8 cellular contexts compared by ENCODE assay signal in the genomic region with DNA sequence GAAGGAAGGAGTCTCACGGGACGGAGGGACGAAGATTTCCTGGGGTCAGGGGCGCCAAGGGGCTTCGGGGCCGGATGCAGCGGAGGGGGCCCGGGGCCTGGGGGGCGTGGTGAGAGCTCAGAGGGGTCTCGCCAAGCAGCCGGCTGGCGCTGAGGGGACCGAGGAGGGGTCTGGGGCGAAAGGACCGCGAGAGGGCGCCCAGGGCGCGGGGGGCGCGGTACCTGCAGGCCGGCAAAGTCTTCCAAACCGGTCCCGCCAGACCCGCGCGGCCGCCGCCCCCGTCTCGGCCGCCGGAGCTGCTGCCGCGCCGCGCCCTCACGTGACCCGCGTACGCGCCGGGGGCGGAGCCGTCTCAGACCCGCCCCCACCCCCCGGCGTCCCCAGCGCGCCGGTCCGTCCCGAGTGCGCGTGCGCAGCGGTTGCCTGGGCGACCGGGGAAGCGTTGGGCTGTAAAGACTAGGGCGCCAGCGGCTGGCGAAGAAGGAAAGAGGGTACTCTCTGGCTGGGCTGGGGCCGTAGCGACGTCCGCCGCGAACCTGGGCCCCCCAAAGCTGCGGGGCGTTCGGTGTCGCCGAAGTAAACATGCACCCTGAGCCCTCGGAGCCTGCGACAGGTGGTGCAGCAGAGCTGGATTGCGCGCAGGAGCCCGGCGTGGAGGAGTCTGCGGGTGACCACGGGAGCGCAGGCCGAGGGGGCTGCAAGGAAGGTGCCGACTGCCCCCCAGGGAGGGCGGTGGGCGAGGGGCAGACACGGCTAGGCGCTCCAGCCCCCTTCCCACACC. TPM values are rescaled to one million over a fixed set of nuclear protein-coding genes. Genes with fewer than 3 reads are reported as not detected.
DNase-seq lines count a peak whose midpoint lies in the region; ATAC-seq and TF ChIP-seq lines count a peak whose summit lies in the region.

A gene (plus strand): TSS at position 450 of the 781 bp plus-strand sequence. CDS start 133 bp downstream, at position 583.
A gene (minus strand): TSS at position 319 of the 781 bp plus-strand sequence. CDS start 13,856 bp downstream, outside the sequence.

- H3K9ac ChIP-seq in mesenchymal stem cell (ENCODE audit: low read length): peak within 1 kb of the TSS; percentile 87

- H3K79me1 ChIP-seq in mesenchymal stem cell (replicated peaks; ENCODE audit: low read length, poor library complexity, severe bottlenecking): peaks cover 11% of the 10 kb centered on the region

- H3K27me3 Mint-ChIP-seq in CD14-positive monocyte (ENCODE audit: low read depth in 3 of 3): peaks cover 9 to 36% (median 22%) of the 10 kb centered on the region in 3 donors
- peaks cover 7% of the 10 kb centered on the region for H3K27me3 Mint-ChIP-seq in activated CD8-positive, alpha-beta T cell treated with anti-CD3 and anti-CD28 coated beads, Interleukin-2, amount 10 ng/mL, durations not matched to agents 7 days and 5 days (ENCODE audit: low read depth)

- H4K91ac ChIP-seq in mesenchymal stem cell (ENCODE audit: low read length): peak within 1 kb of the TSS; percentile 59

- peak; percentile 77 for ATAC-seq in HG03442 (IDR thresholded peaks at IDR 0.05; ENCODE audit: unreplicated experiment)
- ATAC-seq in activated CD8-positive, alpha-beta T cell treated with anti-CD3 and anti-CD28 coated beads, Interleukin-2, amount 10 ng/mL, durations not matched to agents 7 days and 5 days: peak; percentile 77

- H2AFZ ChIP-seq in mesenchymal stem cell (ENCODE audit: low read depth, low read length): peak within 1 kb of the TSS; percentile 100

- H3K4me3 Mint-ChIP-seq in CD14-positive monocyte: peak within 1 kb of the TSS; percentile 90 to 98
- H3K4me3 Mint-ChIP-seq in activated CD8-positive, alpha-beta T cell treated with anti-CD3 and anti-CD28 coated beads, Interleukin-2, amount 10 ng/mL, durations not matched to agents 7 days and 5 days: peak within 1 kb of the TSS; percentile 96

- no peak within 1 kb of the TSS for H2BK12ac ChIP-seq in mesenchymal stem cell (ENCODE audit: low read length in 2 of 2)

- no peaks in the 10 kb centered on the region for H3K9me3 ChIP-seq in effector memory CD4-positive, alpha-beta T cell (ENCODE audit: control insufficient read depth, low read length)
- no peaks in the 10 kb centered on the region for H3K9me3 ChIP-seq in mesenchymal stem cell (ENCODE audit: control insufficient read depth, low read length)

- peak within 1 kb of the TSS; percentile 74 for H3K27ac ChIP-seq in effector memory CD4-positive, alpha-beta T cell (ENCODE audit: insufficient read depth, low read length, poor library complexity, severe bottlenecking)
- H3K27ac ChIP-seq in mesenchymal stem cell (ENCODE audit: low read length, poor library complexity, severe bottlenecking): no peak within 1 kb of the TSS

- H3K4me2 ChIP-seq in mesenchymal stem cell (ENCODE audit: low read length, poor library complexity, severe bottlenecking): peak within 1 kb of the TSS; percentile 100

- WGBS in mesenchymal stem cell: under 1% methylated on average over 79 of the region's 89 CpGs

- H3K4me3 ChIP-seq in effector memory CD4-positive, alpha-beta T cell (ENCODE audit: insufficient read depth, low read depth, low read length, poor library complexity, severe bottlenecking): peak within 1 kb of the TSS; percentile 95
- peak within 1 kb of the TSS; percentile 91 to 96 for H3K4me3 ChIP-seq in mesenchymal stem cell (ENCODE audit: insufficient read depth in 1 of 2, low read depth in 1 of 2, low read length in 2 of 2)

- H3K4ac ChIP-seq in mesenchymal stem cell (ENCODE audit: low read depth in 1 of 2, low read length in 2 of 2): peak within 1 kb of the TSS in 1 of 2 experiments; percentile 89

- peak within 1 kb of the TSS in 1 of 2 experiments; percentile 70 for H3K23ac ChIP-seq in mesenchymal stem cell (ENCODE audit: low read length in 2 of 2)

- no peak within 1 kb of the TSS for H2BK15ac ChIP-seq in mesenchymal stem cell (ENCODE audit: low read depth, poor library complexity, severe bottlenecking)

- peaks cover 5% of the 10 kb centered on the region for H3K27me3 ChIP-seq in effector memory CD4-positive, alpha-beta T cell (replicated peaks; ENCODE audit: control insufficient read depth, insufficient read depth, low read length, poor library complexity, severe bottlenecking)
- H3K27me3 ChIP-seq in mesenchymal stem cell (ENCODE audit: control insufficient read depth in 1 of 2, insufficient read depth in 1 of 2, low read length in 2 of 2): peaks cover 6 to 16% of the 10 kb centered on the region in 2 experiments

- DNase-seq in CD14-positive monocyte (ENCODE audit: low spot score) (peak; percentile 87), GM19240 (ENCODE audit: insufficient read length, low spot score) (peak; percentile 91), NCI-H774 (lab: John Stamatoyannopoulos, UW) (peak; percentile 67), mesenchymal stem cell (peak; percentile 82)
- DNase-seq in activated CD8-positive, alpha-beta T cell treated with anti-CD3 and anti-CD28 coated beads, Interleukin-2, amount 10 ng/mL, durations not matched to agents 7 days and 5 days: peak; percentile 93
- DNase-seq in effector memory CD4-positive, alpha-beta T cell: peak; percentile 89 to 94 (median 93)
- peak; percentile 88 to 93 (median 88) for DNase-seq in stimulated activated CD4-positive, alpha-beta T cell treated with anti-CD3 and anti-CD28 coated beads, TNF-alpha, amount 100 ng/mL, for 48 hours (ENCODE audit: low read depth in 3 of 3)

- peak within 1 kb of the TSS; percentile 19 for H2BK5ac ChIP-seq in mesenchymal stem cell (ENCODE audit: low read depth, low read length, poor library complexity, severe bottlenecking)

- H3K9me3 Mint-ChIP-seq in CD14-positive monocyte: peaks cover 0 to 2% (median 0%) of the 10 kb centered on the region in 7 donors
- H3K9me3 Mint-ChIP-seq in activated CD8-positive, alpha-beta T cell treated with anti-CD3 and anti-CD28 coated beads, Interleukin-2, amount 10 ng/mL, durations not matched to agents 7 days and 5 days (ENCODE audit: insufficient read depth): no peaks in the 10 kb centered on the region

- H2BK120ac ChIP-seq in mesenchymal stem cell (ENCODE audit: low read depth, low read length): peak within 1 kb of the TSS; percentile 80

- no peaks in the 10 kb centered on the region for H3K36me3 ChIP-seq in effector memory CD4-positive, alpha-beta T cell (ENCODE audit: control insufficient read depth, insufficient read depth, low read length)
- no peaks in the 10 kb centered on the region for H3K36me3 ChIP-seq in mesenchymal stem cell (ENCODE audit: control insufficient read depth in 1 of 2, insufficient read depth in 2 of 2, low read depth in 1 of 2, low read length in 2 of 2)

- CTCF ChIA-PET in activated CD8-positive, alpha-beta T cell treated with anti-CD3 and anti-CD28 coated beads, Interleukin-2, amount 10 ng/mL, durations not matched to agents 7 days and 5 days (lab: Charles Lee): interaction anchor here (0.8 to 1.4 kb wide), 6 partner anchors 26 to 60 kb away, joined by 3 to 9 read pairs (median 3); a partner anchor contains a TSS

- peak within 1 kb of the TSS; percentile 73 to 91 (median 85) for H3K27ac Mint-ChIP-seq in CD14-positive monocyte
- peak within 1 kb of the TSS; percentile 89 for H3K27ac Mint-ChIP-seq in activated CD8-positive, alpha-beta T cell treated with anti-CD3 and anti-CD28 coated beads, Interleukin-2, amount 10 ng/mL, durations not matched to agents 7 days and 5 days

- peaks cover 2 to 4% of the 10 kb centered on the region in 2 donors for H3K36me3 Mint-ChIP-seq in CD14-positive monocyte
- H3K36me3 Mint-ChIP-seq in activated CD8-positive, alpha-beta T cell treated with anti-CD3 and anti-CD28 coated beads, Interleukin-2, amount 10 ng/mL, durations not matched to agents 7 days and 5 days (ENCODE audit: low read depth): no peaks in the 10 kb centered on the region

- peaks cover 5% of the 10 kb centered on the region for H3K4me1 Mint-ChIP-seq in CD14-positive monocyte
- H3K4me1 Mint-ChIP-seq in activated CD8-positive, alpha-beta T cell treated with anti-CD3 and anti-CD28 coated beads, Interleukin-2, amount 10 ng/mL, durations not matched to agents 7 days and 5 days (ENCODE audit: low read depth): peaks cover 19% of the 10 kb centered on the region

- peak within 1 kb of the TSS; percentile 87 to 95 for H3K18ac ChIP-seq in mesenchymal stem cell (ENCODE audit: low read depth in 1 of 2, low read length in 2 of 2)

- POLR2A ChIA-PET in activated CD8-positive, alpha-beta T cell treated with anti-CD3 and anti-CD28 coated beads, Interleukin-2, amount 10 ng/mL, durations not matched to agents 7 days and 5 days (lab: Charles Lee): interaction anchor here (1.0 to 1.4 kb wide), 2 partner anchors 28 to 42 kb away, joined by 4 to 10 read pairs; a partner anchor contains a TSS

- intact Hi-C loops in CD14-positive monocyte (cut with micrococcal nuclease): loop anchor here (5.0 to 10.0 kb wide), 2 partner anchors 37 to 50 kb away; a partner anchor contains a TSS

- no peak for TF ChIP-seq CTCF in CD14-positive monocyte (IDR thresholded peaks at IDR 0.05)

- no peak within 1 kb of the TSS for H2AK5ac ChIP-seq in mesenchymal stem cell (ENCODE audit: low read length, severe bottlenecking)

- H4K8ac ChIP-seq in mesenchymal stem cell (ENCODE audit: low read length): peak within 1 kb of the TSS; percentile 81

- peak within 1 kb of the TSS in 1 of 2 experiments; percentile 76 for H3K14ac ChIP-seq in mesenchymal stem cell (ENCODE audit: low read length in 2 of 2)

- peaks cover 8% of the 10 kb centered on the region for H3K4me1 ChIP-seq in effector memory CD4-positive, alpha-beta T cell (ENCODE audit: control insufficient read depth, insufficient read depth, low read length, poor library complexity, severe bottlenecking)
- H3K4me1 ChIP-seq in mesenchymal stem cell (ENCODE audit: control insufficient read depth, insufficient read depth, low read depth, low read length): peaks cover 6% of the 10 kb centered on the region

RNA-seq across cellular contexts. Expression of the first gene that starts in this region (rescaled TPM):
- under 1 TPM in 1 of 2 donors, not detected in 1; 0.23 TPM for polyA plus RNA-seq in CD14-positive monocyte
- total RNA-seq in activated CD8-positive, alpha-beta T cell treated with anti-CD3 and anti-CD28 coated beads, Interleukin-2, amount 10 ng/mL, durations not matched to agents 7 days and 5 days: not detected
- polyA plus RNA-seq in mesenchymal stem cell (2013, experiment 1 of 2): 0.14 TPM
- 0.10 TPM for polyA plus RNA-seq in mesenchymal stem cell (2013, experiment 2 of 2)

RNA-seq across cellular contexts. Expression of the second gene that starts in this region (rescaled TPM):
- polyA plus RNA-seq in CD14-positive monocyte: 1 to 10 TPM; 7.3 to 8.0 TPM
- total RNA-seq in activated CD8-positive, alpha-beta T cell treated with anti-CD3 and anti-CD28 coated beads, Interleukin-2, amount 10 ng/mL, durations not matched to agents 7 days and 5 days: 10 to 100 TPM; 10.4 to 12.3 TPM
- polyA plus RNA-seq in mesenchymal stem cell (2013, experiment 1 of 2): 17.9 TPM
- polyA plus RNA-seq in mesenchymal stem cell (2013, experiment 2 of 2): 17.7 TPM
